ENCODE assay signal across 21 cellular contexts in the genomic region with DNA sequence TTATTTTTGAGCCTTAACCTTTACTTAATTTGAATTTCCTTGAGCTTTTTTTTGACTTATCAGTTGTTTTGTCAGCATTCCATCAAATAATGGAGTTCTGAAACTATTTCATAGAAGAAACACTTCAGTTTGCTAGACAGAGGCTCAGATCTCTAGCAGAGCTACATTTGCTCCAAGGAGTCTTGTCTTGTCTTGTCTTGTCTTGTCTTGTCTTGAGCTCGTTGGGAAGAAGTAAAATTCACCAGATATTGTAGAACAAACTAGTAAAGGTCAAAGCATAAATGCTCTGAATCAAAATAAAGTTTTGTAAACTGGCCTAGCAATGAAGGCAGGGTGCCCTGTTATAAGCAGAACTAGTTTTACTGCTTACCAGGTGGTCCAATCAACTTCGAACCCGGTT. TPM values are rescaled to one million over a fixed set of nuclear protein-coding genes. Genes with fewer than 3 reads are reported as not detected.
DNase-seq lines count a peak whose midpoint lies in the region; ATAC-seq, FAIRE-seq and TF ChIP-seq lines count a peak whose summit lies in the region.
"Had no signal": no experiment of that assay in that cellular context is flagged by ENCODE, and none has a peak within 500 bp of the region (broad histone marks: within the 10 kb centered on the region; RNA-seq: fewer than 3 reads in every experiment).

No MANE protein-coding gene starts in this region.

- H3K27ac ChIP-seq in body of pancreas, result peak overlapping the region; percentile 20 to 77 (median 70)
- H3K27ac ChIP-seq in keratinocyte (ENCODE audit: control insufficient read depth, insufficient read depth, low read length), result no peak overlapping the region
- no peak overlapping the region for H3K27ac ChIP-seq in transverse colon
- H3K27ac ChIP-seq in lower lobe of right lung, result no peak overlapping the region
- no peak overlapping the region for H3K27ac ChIP-seq in A673 (ENCODE audit: low read depth, low read length, poor library complexity, severe bottlenecking)

- dilution Hi-C loops in keratinocyte (cut with MboI; ENCODE audit: extremely low pct_ligation_motif_present, low sequenced_read_pairs), result no loop called here

- FAIRE-seq in keratinocyte (lab: Jason Lieb, UNC), result peak; percentile 88
- FAIRE-seq: GM12892, H1 had no signal

- POLR2A ChIA-PET in A673 (lab: Charles Lee; ENCODE audit: low non-redundant PET), result no interaction called here

- no peaks in the 10 kb centered on the region for H4K20me1 ChIP-seq in keratinocyte (ENCODE audit: control insufficient read depth, extremely low read depth, insufficient read depth, low read length)

- TF ChIP-seq POLR2A in body of pancreas (IDR thresholded peaks at IDR 0.05) (no peak), transverse colon (IDR thresholded peaks at IDR 0.05) (no peak)

- 74 to 85% methylated on average over 3 of the region's 3 CpGs for WGBS in body of pancreas, 2 donors
- 88 to 95% methylated on average over 3 of the region's 3 CpGs for WGBS in transverse colon (ENCODE audit: low coverage in 1 of 2), 2 donors

- H3K9me3 ChIP-seq in body of pancreas (no peaks in the 10 kb centered on the region), keratinocyte (ENCODE audit: control insufficient read depth, low read depth, low read length) (no peaks in the 10 kb centered on the region), transverse colon (no peaks in the 10 kb centered on the region), lower lobe of right lung (no peaks in the 10 kb centered on the region), A673 (ENCODE audit: low read depth, low read length, poor library complexity, severe bottlenecking) (no peaks in the 10 kb centered on the region)

- no peak for ATAC-seq in activated T-cell treated with anti-CD3 and anti-CD28 coated beads, Interleukin-2, amount 50 U/mL, for 72 hours (replicated peaks in 1 of 2)
- ATAC-seq in body of pancreas (no peak), lower lobe of right lung (no peak)
- ATAC-seq: CD8-positive, alpha-beta T cell; HCT116 had no signal

- no peak overlapping the region for H2AFZ ChIP-seq in keratinocyte (ENCODE audit: control insufficient read depth, low read length)

- H3K27me3 ChIP-seq in body of pancreas (no peaks in the 10 kb centered on the region), keratinocyte (ENCODE audit: control insufficient read depth, extremely low read depth, insufficient read depth, low read length) (no peaks in the 10 kb centered on the region), transverse colon (no peaks in the 10 kb centered on the region), lower lobe of right lung (ENCODE audit: low read depth) (no peaks in the 10 kb centered on the region), A673 (replicated peaks; ENCODE audit: insufficient read depth, low read depth, low read length, poor library complexity) (no peaks in the 10 kb centered on the region)

- no peak overlapping the region for H3K4me3 ChIP-seq in body of pancreas
- H3K4me3 ChIP-seq in keratinocyte (ENCODE audit: control insufficient read depth in 2 of 3, extremely low read depth in 1 of 3, insufficient read depth in 2 of 3, low read depth in 1 of 3, low read length in 3 of 3), result no peak overlapping the region
- no peak overlapping the region for H3K4me3 ChIP-seq in transverse colon
- no peak overlapping the region for H3K4me3 ChIP-seq in lower lobe of right lung
- no peak overlapping the region for H3K4me3 ChIP-seq in A673 (ENCODE audit: low read depth, low read length, poor library complexity, severe bottlenecking)

- peaks cover 11 to 36% of the 10 kb centered on the region in 2 donors for H3K36me3 Mint-ChIP-seq in activated T-cell treated with anti-CD3 and anti-CD28 coated beads, Interleukin-2, amount 50 U/mL, for 72 hours (ENCODE audit: insufficient read depth in 2 of 2)

- peaks cover 31% of the 10 kb centered on the region for H3K4me1 ChIP-seq in body of pancreas
- H3K4me1 ChIP-seq in keratinocyte (ENCODE audit: control insufficient read depth, extremely low read depth, insufficient read depth, low read length), result peaks cover 23% of the 10 kb centered on the region
- no peaks in the 10 kb centered on the region for H3K4me1 ChIP-seq in transverse colon
- no peaks in the 10 kb centered on the region for H3K4me1 ChIP-seq in lower lobe of right lung
- H3K4me1 ChIP-seq in A673 (ENCODE audit: insufficient read depth, low read length, poor library complexity, severe bottlenecking), result peaks cover 10% of the 10 kb centered on the region

- in situ Hi-C loops in transverse colon (cut with MboI; ENCODE audit: low pct_ligation_motif_present in 1 of 4, low pct_unique_long_range_greater_than_20kb in 1 of 4, low sequenced_read_pairs in 3 of 4), result no loop called here

- intact Hi-C loops in body of pancreas (cut with DNase I) (no loop called here), transverse colon (cut with DNase I; ENCODE audit: low total_unique reads) (no loop called here), lower lobe of right lung (cut with DNase I) (no loop called here), A673 (cut with micrococcal nuclease; ENCODE audit: unreplicated experiment) (no loop called here)

- no peaks in the 10 kb centered on the region for H3K79me2 ChIP-seq in keratinocyte (ENCODE audit: control insufficient read depth, insufficient read depth, low read length)

- no peak for TF ChIP-seq EP300 in transverse colon (IDR thresholded peaks at IDR 0.05; ENCODE audit: low read depth)

- no peaks in the 10 kb centered on the region for H3K27me3 Mint-ChIP-seq in activated T-cell treated with anti-CD3 and anti-CD28 coated beads, Interleukin-2, amount 50 U/mL, for 72 hours (ENCODE audit: low read depth)

- CTCF ChIA-PET in A673 (lab: Charles Lee), result no interaction called here

- H3K36me3 ChIP-seq in body of pancreas (replicated peaks in 1 of 2; ENCODE audit: insufficient read depth in 1 of 2, low read depth in 2 of 2) (peaks cover 10 to 11% of the 10 kb centered on the region in 2 donors), keratinocyte (ENCODE audit: control insufficient read depth in 2 of 2, extremely low read depth in 1 of 2, insufficient read depth in 2 of 2, low read length in 2 of 2) (peaks cover 10 to 29% of the 10 kb centered on the region in 2 experiments), transverse colon (peaks cover 0 to 58% (median 16%) of the 10 kb centered on the region in 4 donors), lower lobe of right lung (peaks cover 98% of the 10 kb centered on the region), A673 (ENCODE audit: insufficient read depth, low read length, poor library complexity, severe bottlenecking) (peaks cover 23% of the 10 kb centered on the region)

- DNase-seq in activated T-cell treated with anti-CD3 and anti-CD28 coated beads, Interleukin-2, amount 50 U/mL, for 72 hours, result no peak
- no peak for DNase-seq in activated T-cell treated with anti-CD3 and anti-CD28 coated beads, Interleukin-2, amount 50 U/mL, for 1 hour
- DNase-seq in body of pancreas, result no peak
- peak; percentile 23 for DNase-seq in keratinocyte (ENCODE audit: low read depth, low spot score)
- no peak for DNase-seq in transverse colon
- no peak for DNase-seq in lower lobe of right lung
- no peak for DNase-seq in A673 (ENCODE audit: low spot score)
- no peak for DNase-seq in NCI-H510A treated with DMSO at 0.1 percent for 48 hours (lab: John Stamatoyannopoulos, UW)
- DNase-seq: 8988T; AML-193; C1 segment of cervical spinal cord; CD8-positive, alpha-beta T cell; DND-41; Karpas-422; NCI-H1694 treated with DMSO at 0.1 percent for 48 hours; NCI-H446; NCI-H526 treated with DMSO at 0.1 percent for 48 hours; SHP77 had no signal

- peak overlapping the region; percentile 80 for H3K27ac Mint-ChIP-seq in activated T-cell treated with anti-CD3 and anti-CD28 coated beads, Interleukin-2, amount 50 U/mL, for 72 hours
- H3K27ac Mint-ChIP-seq: CD8-positive, alpha-beta T cell had no signal

- no peak overlapping the region for H3K9ac ChIP-seq in keratinocyte (ENCODE audit: control insufficient read depth, extremely low read depth, insufficient read depth, low read length)

- H3K4me3 Mint-ChIP-seq in activated T-cell treated with anti-CD3 and anti-CD28 coated beads, Interleukin-2, amount 50 U/mL, for 72 hours, result no peak overlapping the region
- H3K4me3 Mint-ChIP-seq: CD8-positive, alpha-beta T cell had no signal

- peak overlapping the region; percentile 46 for H3K4me2 ChIP-seq in keratinocyte (ENCODE audit: control insufficient read depth, extremely low read depth, insufficient read depth, low read depth, low read length)

- no peaks in the 10 kb centered on the region for H3K4me1 Mint-ChIP-seq in activated T-cell treated with anti-CD3 and anti-CD28 coated beads, Interleukin-2, amount 50 U/mL, for 72 hours (ENCODE audit: low read depth)

- no TSS peak for BruUV-seq in A673 (replicated peaks; lab: Mats Ljungman, UMichigan)

- no peaks in the 10 kb centered on the region for H3K9me1 ChIP-seq in keratinocyte (ENCODE audit: control insufficient read depth, extremely low read depth, insufficient read depth, low read length)

- H3K9me3 Mint-ChIP-seq in activated T-cell treated with anti-CD3 and anti-CD28 coated beads, Interleukin-2, amount 50 U/mL, for 72 hours, result no peaks in the 10 kb centered on the region
- H3K9me3 Mint-ChIP-seq: CD8-positive, alpha-beta T cell had no signal

- TF ChIP-seq CTCF in body of pancreas (IDR thresholded peaks at IDR 0.05) (no peak), keratinocyte (optimal IDR thresholded peaks at IDR 0.05 in 1 of 3, IDR thresholded peaks at IDR 0.05 in 1 of 3, conservative IDR thresholded peaks at IDR 0.05 in 1 of 3; ENCODE audit: extremely low read depth in 1 of 3, insufficient read depth in 2 of 3, low read length in 3 of 3) (no peak), transverse colon (IDR thresholded peaks at IDR 0.05) (no peak), lower lobe of right lung (IDR thresholded peaks at IDR 0.05) (no peak), A673 (conservative IDR thresholded peaks at IDR 0.05; ENCODE audit: low read depth, low read length) (no peak)

RNA-seq across cellular contexts. Expression of gene RAB24, which starts 33.5 kb away (rescaled TPM):
- total RNA-seq in activated T-cell treated with anti-CD3 and anti-CD28 coated beads, Interleukin-2, amount 50 U/mL, for 72 hours, result 10 to 100 TPM; 26.3 to 29.4 TPM
- 10 to 100 TPM; 79.1 to 92.0 TPM for total RNA-seq in body of pancreas
- polyA plus RNA-seq in keratinocyte, result 20.0 to 40.1 TPM (median 22.4 TPM) in 3 replicates
- polyA plus RNA-seq in keratinocyte (2011; ENCODE audit: low read depth), result 20.6 TPM
- 10.6 and 16.5 TPM in 2 replicates for polyA plus RNA-seq in keratinocyte (2011; cell fraction: cytosol; rRNA removed)
- 68.5 and 68.8 TPM in 2 replicates for polyA plus RNA-seq in keratinocyte (2011; cell fraction: nucleus; rRNA removed)
- polyA plus RNA-seq in keratinocyte (2012; ENCODE audit: low replicate concordance), result 15.0 and 31.1 TPM in 2 replicates
- polyA minus RNA-seq in keratinocyte, result 2.8 to 7.8 TPM (median 5.0 TPM) in 3 replicates
- polyA minus RNA-seq in keratinocyte (2011; cell fraction: cytosol; rRNA and poly(A)+ RNA removed), result 8.8 TPM
- 8.5 and 11.3 TPM in 2 replicates for polyA minus RNA-seq in keratinocyte (2011; cell fraction: nucleus; rRNA and poly(A)+ RNA removed)
- total RNA-seq in transverse colon, result 10 to 100 TPM; 38.2 to 68.1 (median 51.8) TPM
- 41.6 TPM for total RNA-seq in lower lobe of right lung
- 16.0 and 19.2 TPM in 2 replicates for total RNA-seq in A673 (2021)

RNA-seq across cellular contexts. Expression of gene PRELID1, which starts 33.6 kb away (rescaled TPM):
- total RNA-seq in activated T-cell treated with anti-CD3 and anti-CD28 coated beads, Interleukin-2, amount 50 U/mL, for 72 hours, result 100 to 1,000 TPM; 118 to 128 TPM
- total RNA-seq in body of pancreas (10 to 100 TPM; 63.3 to 91.8 TPM), transverse colon (100 to 1,000 TPM in 3 of 4 donors, 10 to 100 TPM in 1; 52.1 to 192 (median 142) TPM), lower lobe of right lung (101 TPM), A673 (2021) (169 and 194 TPM in 2 replicates)
- polyA plus RNA-seq in keratinocyte, result 245 to 280 TPM (median 248 TPM) in 3 replicates
- 267 TPM for polyA plus RNA-seq in keratinocyte (2011; ENCODE audit: low read depth)
- 239 and 268 TPM in 2 replicates for polyA plus RNA-seq in keratinocyte (2011; cell fraction: cytosol; rRNA removed)
- 78.9 and 81.4 TPM in 2 replicates for polyA plus RNA-seq in keratinocyte (2011; cell fraction: nucleus; rRNA removed)
- 133 and 194 TPM in 2 replicates for polyA plus RNA-seq in keratinocyte (2012; ENCODE audit: low replicate concordance)
- 138 to 146 TPM (median 141 TPM) in 3 replicates for polyA minus RNA-seq in keratinocyte
- 170 TPM for polyA minus RNA-seq in keratinocyte (2011; cell fraction: cytosol; rRNA and poly(A)+ RNA removed)
- polyA minus RNA-seq in keratinocyte (2011; cell fraction: nucleus; rRNA and poly(A)+ RNA removed), result 29.3 and 33.7 TPM in 2 replicates

RNA-seq across cellular contexts. Expression of gene MXD3, which starts 41.7 kb away (rescaled TPM):
- 10 to 100 TPM; 44.2 to 61.1 TPM for total RNA-seq in activated T-cell treated with anti-CD3 and anti-CD28 coated beads, Interleukin-2, amount 50 U/mL, for 72 hours
- total RNA-seq in body of pancreas, result 10 to 100 TPM; 13.2 to 21.4 TPM
- 0.69 to 1.2 TPM (median 0.97 TPM) in 3 replicates for polyA plus RNA-seq in keratinocyte
- 1.1 TPM for polyA plus RNA-seq in keratinocyte (2011; ENCODE audit: low read depth)
- polyA plus RNA-seq in keratinocyte (2011; cell fraction: cytosol; rRNA removed), result 0.10 and 0.26 TPM in 2 replicates
- 2.9 and 6.7 TPM in 2 replicates for polyA plus RNA-seq in keratinocyte (2011; cell fraction: nucleus; rRNA removed)
- polyA plus RNA-seq in keratinocyte (2012; ENCODE audit: low replicate concordance), result 1.3 and 2.7 TPM in 2 replicates
- polyA minus RNA-seq in keratinocyte, result 1.0 to 1.2 TPM (median 1.1 TPM) in 3 replicates
- polyA minus RNA-seq in keratinocyte (2011; cell fraction: cytosol; rRNA and poly(A)+ RNA removed), result 2.1 TPM
- 1.7 and 2.6 TPM in 2 replicates for polyA minus RNA-seq in keratinocyte (2011; cell fraction: nucleus; rRNA and poly(A)+ RNA removed)
- 100 to 1,000 TPM in 1 of 4 donors, 10 to 100 TPM in 3; 10.8 to 257 (median 21.7) TPM for total RNA-seq in transverse colon
- 10.8 TPM for total RNA-seq in lower lobe of right lung
- 15.1 and 19.4 TPM in 2 replicates for total RNA-seq in A673 (2021)

Comparison
In these comparisons a context has a peak if more than half of its experiments do, and no peak if none do; other contexts are left out.
1. H3K27ac ChIP-seq: peak in body of pancreas (4 of 4); none in keratinocyte (single experiment), transverse colon (0 of 4), lower lobe of right lung (single experiment) and A673 (single experiment).